8 cellular contexts compared by ENCODE assay signal in genomic region chr16:88453621-88454314, GRCh38. TPM values are rescaled to one million over a fixed set of nuclear protein-coding genes. Genes with fewer than 3 reads are reported as not detected.
DNase-seq lines count a peak whose midpoint lies in the region; ATAC-seq and TF ChIP-seq lines count a peak whose summit lies in the region.

No MANE protein-coding gene starts in this region.

- no peak for ATAC-seq in lower lobe of right lung
- ATAC-seq in HG03159 (IDR thresholded peaks at IDR 0.05; ENCODE audit: unreplicated experiment) = no peak

- CTCF ChIA-PET in Calu3 (lab: Charles Lee) = no interaction called here

- H3K27me3 ChIP-seq in lower lobe of right lung (ENCODE audit: low read depth) (no peaks in the 10 kb centered on the region), thymus (ENCODE audit: control insufficient read depth, insufficient read depth) (peaks cover 8% of the 10 kb centered on the region)

- TSS peak; percentile 54 for BruUV-seq in Calu3 (replicated peaks; lab: Mats Ljungman, UMichigan)

- peaks cover 69% of the 10 kb centered on the region for H3K27me3 Mint-ChIP-seq in Calu3 (ENCODE audit: unreplicated experiment)

- intact Hi-C loops in Calu3 (cut with micrococcal nuclease; ENCODE audit: unreplicated experiment) = no loop called here
- intact Hi-C loops in lower lobe of right lung (cut with DNase I) = no loop called here

- no peaks in the 10 kb centered on the region for H3K9me3 Mint-ChIP-seq in Calu3 (ENCODE audit: low read depth, unreplicated experiment)

- peaks cover 17% of the 10 kb centered on the region for H3K4me1 Mint-ChIP-seq in Calu3 (ENCODE audit: low read depth, unreplicated experiment)

- DNase-seq in Calu3 (no peak), M059J (ENCODE audit: low read depth) (peak; percentile 55), astrocyte of the hippocampus (ENCODE audit: low read depth, low spot score) (peak; percentile 45), lower lobe of right lung (no peak), 8988T (no peak), OCI-M2 (lab: John Stamatoyannopoulos, UW; ENCODE audit: unreplicated experiment) (no peak)

- WGBS in thymus = under 1% methylated on average over 77 of the region's 77 CpGs

- H3K36me3 Mint-ChIP-seq in Calu3 (ENCODE audit: insufficient read depth, unreplicated experiment) = peaks cover 32% of the 10 kb centered on the region

- H3K9me3 ChIP-seq in lower lobe of right lung (no peaks in the 10 kb centered on the region), thymus (ENCODE audit: control insufficient read depth) (no peaks in the 10 kb centered on the region)

- H3K27ac ChIP-seq in lower lobe of right lung (peak overlapping the region; percentile 64), thymus (ENCODE audit: low read depth) (peak overlapping the region; percentile 75)

- H3K27ac Mint-ChIP-seq in Calu3 (ENCODE audit: unreplicated experiment) = no peak overlapping the region

- H3K4me3 ChIP-seq in lower lobe of right lung = peak overlapping the region; percentile 73
- H3K4me3 ChIP-seq in thymus (ENCODE audit: low read length) = peak overlapping the region; percentile 81

- H3K4me3 Mint-ChIP-seq in Calu3 (ENCODE audit: low read depth, unreplicated experiment) = peak overlapping the region; percentile 83

- TF ChIP-seq CTCF in Calu3 (IDR thresholded peaks at IDR 0.05; ENCODE audit: unreplicated experiment) = no peak
- no peak for TF ChIP-seq CTCF in lower lobe of right lung (IDR thresholded peaks at IDR 0.05)

- H3K4me1 ChIP-seq in lower lobe of right lung (peaks cover 42% of the 10 kb centered on the region), thymus (ENCODE audit: control insufficient read depth, insufficient read depth, low read length) (peaks cover 30% of the 10 kb centered on the region)

- H3K36me3 ChIP-seq in lower lobe of right lung (no peaks in the 10 kb centered on the region), thymus (ENCODE audit: control insufficient read depth, insufficient read depth) (no peaks in the 10 kb centered on the region)

RNA-seq across cellular contexts. Expression of gene ZFPM1, which starts 0.7 kb away (rescaled TPM):
- total RNA-seq in Calu3 (2022) (3.1 and 5.2 TPM in 2 replicates), lower lobe of right lung (5.6 TPM)
- 0.10 and 1.9 TPM in 2 replicates for total RNA-seq in M059J (2014; rRNA removed; shearing (Covaris generic))
- 4.2 TPM for polyA plus RNA-seq in thymus

Comparison
In these comparisons a context has a peak if more than half of its experiments do, and no peak if none do; other contexts are left out.
1. DNase-seq: peak in M059J (single experiment) and astrocyte of the hippocampus (single experiment); none in Calu3 (single experiment), lower lobe of right lung (single experiment), 8988T (single experiment) and OCI-M2 (single experiment).